Comparison of ENCODE assay signal across 10 cellular contexts in the genomic region with DNA sequence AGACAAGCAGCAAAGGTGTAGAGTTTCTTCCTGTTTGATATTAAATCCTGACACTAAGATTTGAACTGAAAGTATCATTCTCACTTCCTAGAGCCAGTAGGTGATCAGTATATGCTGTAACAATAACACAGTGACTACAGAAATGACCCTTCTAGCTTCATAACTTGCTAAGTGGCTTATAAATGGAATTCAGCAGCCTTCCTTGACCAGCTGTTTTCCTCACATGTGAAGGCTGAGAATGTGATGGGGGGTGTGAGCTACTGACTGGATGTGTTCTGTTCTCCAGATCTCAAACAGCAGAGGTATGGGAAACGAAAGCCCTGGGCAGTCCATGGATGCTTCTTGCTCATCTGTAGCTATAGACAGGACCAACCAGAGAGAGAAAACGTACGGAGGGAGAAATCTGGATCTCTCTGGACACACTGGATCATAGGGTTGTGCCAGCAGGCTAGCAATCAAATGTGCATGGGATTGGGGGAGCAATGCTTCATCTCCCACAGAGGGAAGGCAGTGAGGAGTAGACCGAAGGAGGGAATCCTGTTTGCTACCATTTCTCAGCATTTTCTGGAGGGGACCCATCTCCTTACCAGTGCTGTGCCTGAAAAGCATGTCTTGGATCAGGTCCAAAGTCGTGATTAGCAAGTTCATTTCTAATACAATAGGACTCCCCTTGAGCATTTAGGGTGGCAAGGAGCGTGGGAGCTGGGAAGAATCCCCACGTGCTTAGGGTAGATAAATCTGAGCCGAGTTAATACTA.
A peak's percentile ranks its signal among the peaks of the same experiment; 100 is the strongest.
DNase-seq lines count a peak whose midpoint lies in the region; ATAC-seq and TF ChIP-seq lines count a peak whose summit lies in the region.
"Had no signal": no experiment of that assay in that cellular context is flagged by ENCODE, and none has a peak within 500 bp of the region (broad histone marks: within the 10 kb centered on the region; RNA-seq: fewer than 3 reads in every experiment).

No MANE protein-coding gene starts in this region.

- ATAC-seq in GM18517 (IDR thresholded peaks at IDR 0.05; ENCODE audit: unreplicated experiment) = peak; percentile 60
- ATAC-seq in GM21367 (IDR thresholded peaks at IDR 0.05; ENCODE audit: unreplicated experiment) = peak; percentile 45
- ATAC-seq in HG03139 (IDR thresholded peaks at IDR 0.05; ENCODE audit: unreplicated experiment) = peak; percentile 40

- peak overlapping the region; percentile 7 for H3K27ac ChIP-seq in effector memory CD4-positive, alpha-beta T cell (ENCODE audit: insufficient read depth, low read length, poor library complexity, severe bottlenecking)
- H3K27ac ChIP-seq in WERI-Rb-1 = no peak overlapping the region
- H3K27ac ChIP-seq: SJCRH30 had no signal

- DNase-seq in effector memory CD4-positive, alpha-beta T cell = no peak
- DNase-seq in NCI-H2081 treated with DMSO at 0.1 percent for 48 hours (lab: John Stamatoyannopoulos, UW) (no peak), WERI-Rb-1 (no peak)
- DNase-seq in stimulated activated CD4-positive, alpha-beta T cell treated with anti-CD3 and anti-CD28 coated beads, Interleukin-1b, Interleukin-23, amount 100 ng/mL, for 48 hours = no peak
- DNase-seq in effector CD8-positive, alpha-beta T cell (lab: John Stamatoyannopoulos, UW) = no peak
- DNase-seq: amygdala, SJCRH30 had no signal

- peaks cover 23% of the 10 kb centered on the region for H3K36me3 ChIP-seq in effector memory CD4-positive, alpha-beta T cell (ENCODE audit: control insufficient read depth, insufficient read depth, low read length)
- peaks cover 6% of the 10 kb centered on the region for H3K36me3 ChIP-seq in WERI-Rb-1

- H3K4me1 ChIP-seq in effector memory CD4-positive, alpha-beta T cell (ENCODE audit: control insufficient read depth, insufficient read depth, low read length, poor library complexity, severe bottlenecking) = no peaks in the 10 kb centered on the region

- H3K4me3 ChIP-seq in effector memory CD4-positive, alpha-beta T cell (ENCODE audit: insufficient read depth, low read depth, low read length, poor library complexity, severe bottlenecking) = no peak overlapping the region
- H3K4me3 ChIP-seq in WERI-Rb-1 (ENCODE audit: low read depth, low read length) = no peak overlapping the region
- H3K4me3 ChIP-seq: SJCRH30 had no signal

- H3K27me3 ChIP-seq in effector memory CD4-positive, alpha-beta T cell (replicated peaks; ENCODE audit: control insufficient read depth, insufficient read depth, low read length, poor library complexity, severe bottlenecking) = no peaks in the 10 kb centered on the region
- H3K27me3 ChIP-seq in WERI-Rb-1 (ENCODE audit: insufficient read depth, low read depth, severe bottlenecking) = no peaks in the 10 kb centered on the region
- H3K27me3 ChIP-seq: SJCRH30 had no signal

- no peaks in the 10 kb centered on the region for H3K9me3 ChIP-seq in effector memory CD4-positive, alpha-beta T cell (ENCODE audit: control insufficient read depth, low read length)
- no peaks in the 10 kb centered on the region for H3K9me3 ChIP-seq in WERI-Rb-1 (ENCODE audit: severe bottlenecking)
- H3K9me3 ChIP-seq: SJCRH30 had no signal

- no peak for TF ChIP-seq CTCF in WERI-Rb-1 (IDR thresholded peaks at IDR 0.05; ENCODE audit: low read depth, low read length)
